Comparison of ENCODE assay signal across 2 cellular contexts in genomic region chr5:7667216-7667767, GRCh38.
TF ChIP-seq lines count a peak whose summit lies in the region.

No MANE protein-coding gene starts in this region.

TF ChIP-seq in SK-N-SH, 30 proteins besides CTCF, POLR2A, EP300 and RAD21 (continued from another document):
- no peak for TF ChIP-seq RCOR1 (IDR thresholded peaks at IDR 0.05; ENCODE audit: low read length)
- TF ChIP-seq TCF12 (IDR thresholded peaks at IDR 0.05), result no peak
- TF ChIP-seq PBX3 (IDR thresholded peaks at IDR 0.05), result no peak

TF ChIP-seq in SK-N-SH treated with all-trans-retinoic acid at 6 μM for 48 hours, 23 proteins besides CTCF, POLR2A, EP300 and RAD21 (continued from another document):
- TF ChIP-seq TSHZ2 (CRISPR knock-in tag; IDR thresholded peaks at IDR 0.05) (no peak), OSR1 (CRISPR knock-in tag; IDR thresholded peaks at IDR 0.05) (no peak), RARB (CRISPR knock-in tag; IDR thresholded peaks at IDR 0.05) (no peak), ZNF8 (CRISPR knock-in tag; IDR thresholded peaks at IDR 0.05) (no peak), ESRRG (CRISPR knock-in tag; IDR thresholded peaks at IDR 0.05) (no peak), ZFP3 (CRISPR knock-in tag; IDR thresholded peaks at IDR 0.05) (no peak), GLIS3 (CRISPR knock-in tag; IDR thresholded peaks at IDR 0.05) (no peak), TOX (CRISPR knock-in tag; IDR thresholded peaks at IDR 0.05; ENCODE audit: borderline replicate concordance) (no peak), BACH2 (CRISPR knock-in tag; IDR thresholded peaks at IDR 0.05; ENCODE audit: borderline replicate concordance) (no peak)
- TF ChIP-seq, protein P1, sequence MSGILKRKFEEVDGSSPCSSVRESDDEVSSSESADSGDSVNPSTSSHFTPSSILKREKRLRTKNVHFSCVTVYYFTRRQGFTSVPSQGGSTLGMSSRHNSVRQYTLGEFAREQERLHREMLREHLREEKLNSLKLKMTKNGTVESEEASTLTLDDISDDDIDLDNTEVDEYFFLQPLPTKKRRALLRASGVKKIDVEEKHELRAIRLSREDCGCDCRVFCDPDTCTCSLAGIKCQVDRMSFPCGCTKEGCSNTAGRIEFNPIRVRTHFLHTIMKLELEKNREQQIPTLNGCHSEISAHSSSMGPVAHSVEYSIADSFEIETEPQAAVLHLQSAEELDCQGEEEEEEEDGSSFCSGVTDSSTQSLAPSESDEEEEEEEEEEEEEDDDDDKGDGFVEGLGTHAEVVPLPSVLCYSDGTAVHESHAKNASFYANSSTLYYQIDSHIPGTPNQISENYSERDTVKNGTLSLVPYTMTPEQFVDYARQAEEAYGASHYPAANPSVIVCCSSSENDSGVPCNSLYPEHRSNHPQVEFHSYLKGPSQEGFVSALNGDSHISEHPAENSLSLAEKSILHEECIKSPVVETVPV (CRISPR knock-in tag; IDR thresholded peaks at IDR 0.05), result no peak
- TF ChIP-seq, protein P2, sequence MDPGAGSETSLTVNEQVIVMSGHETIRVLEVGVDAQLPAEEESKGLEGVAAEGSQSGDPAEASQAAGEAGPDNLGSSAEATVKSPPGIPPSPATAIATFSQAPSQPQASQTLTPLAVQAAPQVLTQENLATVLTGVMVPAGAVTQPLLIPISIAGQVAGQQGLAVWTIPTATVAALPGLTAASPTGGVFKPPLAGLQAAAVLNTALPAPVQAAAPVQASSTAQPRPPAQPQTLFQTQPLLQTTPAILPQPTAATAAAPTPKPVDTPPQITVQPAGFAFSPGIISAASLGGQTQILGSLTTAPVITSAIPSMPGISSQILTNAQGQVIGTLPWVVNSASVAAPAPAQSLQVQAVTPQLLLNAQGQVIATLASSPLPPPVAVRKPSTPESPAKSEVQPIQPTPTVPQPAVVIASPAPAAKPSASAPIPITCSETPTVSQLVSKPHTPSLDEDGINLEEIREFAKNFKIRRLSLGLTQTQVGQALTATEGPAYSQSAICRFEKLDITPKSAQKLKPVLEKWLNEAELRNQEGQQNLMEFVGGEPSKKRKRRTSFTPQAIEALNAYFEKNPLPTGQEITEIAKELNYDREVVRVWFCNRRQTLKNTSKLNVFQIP (CRISPR knock-in tag; IDR thresholded peaks at IDR 0.05; ENCODE audit: borderline replicate concordance, low read depth), result no peak
